Comparison of ENCODE assay signal across 8 cellular contexts in genomic region chr16:2532494-2533141, GRCh38. TPM values are rescaled to one million over a fixed set of nuclear protein-coding genes. Genes with fewer than 3 reads are reported as not detected.
DNase-seq lines count a peak whose midpoint lies in the region; ATAC-seq and TF ChIP-seq lines count a peak whose summit lies in the region.

No MANE protein-coding gene starts in this region.

- DNase-seq in activated CD4-positive, alpha-beta T cell treated with anti-CD3 and anti-CD28 coated beads for 36 hours: peak; percentile 84
- DNase-seq in activated CD4-positive, alpha-beta T cell treated with anti-CD3 and anti-CD28 coated beads for 1 hour: no peak
- DNase-seq in NCI-H345 (lab: John Stamatoyannopoulos, UW) (peak; percentile 79), activated T-cell treated with anti-CD3 and anti-CD28 coated beads for 48 hours (ENCODE audit: low read depth) (peak; percentile 60), erythroblast (lab: John Stamatoyannopoulos, UW) (peak; percentile 63 to 73), suprapubic skin (ENCODE audit: low spot score in 2 of 2) (peak; percentile 91 to 93)

- H3K4me3 ChIP-seq in muscle layer of duodenum (ENCODE audit: low read depth in 1 of 2, low read length in 2 of 2): peak overlapping the region; percentile 66 to 84
- peak overlapping the region; percentile 55 for H3K4me3 ChIP-seq in suprapubic skin

- H3K9me3 ChIP-seq in muscle layer of duodenum (ENCODE audit: control insufficient read depth in 1 of 2, low read length in 2 of 2) (no peaks in the 10 kb centered on the region), suprapubic skin (no peaks in the 10 kb centered on the region)

- CTCF ChIA-PET in activated CD4-positive, alpha-beta T cell treated with anti-CD3 and anti-CD28 coated beads for 36 hours (lab: Charles Lee): interaction anchor here (0.7 kb wide), 2 partner anchors 13 to 317 kb away, joined by 3 read pairs; no protein-coding TSS in a partner anchor

- TF ChIP-seq POLR2A in erythroblast (IDR thresholded peaks at IDR 0.05; ENCODE audit: low read length) (no peak), suprapubic skin (IDR thresholded peaks at IDR 0.05) (peak; percentile 12 to 30)

- peak overlapping the region; percentile 82 for H3K4me3 Mint-ChIP-seq in activated CD4-positive, alpha-beta T cell treated with anti-CD3 and anti-CD28 coated beads for 36 hours

- H3K27ac ChIP-seq in muscle layer of duodenum (ENCODE audit: low read length): peak overlapping the region; percentile 95
- peak overlapping the region; percentile 92 for H3K27ac ChIP-seq in suprapubic skin

- H3K36me3 ChIP-seq in muscle layer of duodenum (ENCODE audit: control insufficient read depth in 1 of 2, insufficient read depth in 2 of 2, low read length in 2 of 2) (peaks cover 6 to 28% of the 10 kb centered on the region in 2 donors), suprapubic skin (peaks cover 20% of the 10 kb centered on the region)

- peak; percentile 26 for ATAC-seq in activated CD4-positive, alpha-beta T cell treated with anti-CD3 and anti-CD28 coated beads for 36 hours
- no peak for ATAC-seq in HG02870 (IDR thresholded peaks at IDR 0.05; ENCODE audit: unreplicated experiment)

- H3K4me1 ChIP-seq in muscle layer of duodenum (ENCODE audit: control insufficient read depth in 1 of 2, insufficient read depth in 2 of 2, low read length in 2 of 2) (peaks cover 0 to 16% of the 10 kb centered on the region in 2 donors), suprapubic skin (peaks cover 28% of the 10 kb centered on the region)

- peaks cover 21% of the 10 kb centered on the region for H3K4me1 Mint-ChIP-seq in activated CD4-positive, alpha-beta T cell treated with anti-CD3 and anti-CD28 coated beads for 36 hours

- TF ChIP-seq EP300 in suprapubic skin (IDR thresholded peaks at IDR 0.05): no peak

- H3K27me3 ChIP-seq in muscle layer of duodenum (ENCODE audit: low read depth, low read length): no peaks in the 10 kb centered on the region
- H3K27me3 ChIP-seq in suprapubic skin: no peaks in the 10 kb centered on the region

- no peak for TF ChIP-seq CTCF in suprapubic skin (IDR thresholded peaks at IDR 0.05)

- peak overlapping the region; percentile 97 for H3K27ac Mint-ChIP-seq in activated CD4-positive, alpha-beta T cell treated with anti-CD3 and anti-CD28 coated beads for 36 hours

- no peaks in the 10 kb centered on the region for H3K27me3 Mint-ChIP-seq in activated CD4-positive, alpha-beta T cell treated with anti-CD3 and anti-CD28 coated beads for 36 hours

- 3% methylated on average over 31 of the region's 37 CpGs for WGBS in suprapubic skin

- intact Hi-C loops in activated CD4-positive, alpha-beta T cell treated with anti-CD3 and anti-CD28 coated beads for 36 hours (cut with DNase I, micrococcal nuclease): loop anchor here (1.0 to 5.0 kb wide), 5 partner anchors 12 to 825 kb away; partner anchors contain the start of genes AMDHD2 (in 1 of the 2), ATP6V0C (in 1 of the 2), HCFC1R1 (in 1 of the 2) and MAPK8IP3 (in 1 of the 2)

- POLR2A ChIA-PET in activated CD4-positive, alpha-beta T cell treated with anti-CD3 and anti-CD28 coated beads for 36 hours (lab: Charles Lee): interaction anchor here (0.6 to 2.0 kb wide), 2 partner anchors 12 to 13 kb away, joined by 4 to 8 read pairs; partner anchors contain the start of gene AMDHD2

- H3K36me3 Mint-ChIP-seq in activated CD4-positive, alpha-beta T cell treated with anti-CD3 and anti-CD28 coated beads for 36 hours (ENCODE audit: low read depth): peaks cover 2% of the 10 kb centered on the region

- H3K9me3 Mint-ChIP-seq in activated CD4-positive, alpha-beta T cell treated with anti-CD3 and anti-CD28 coated beads for 36 hours (ENCODE audit: low read depth): no peaks in the 10 kb centered on the region

RNA-seq across cellular contexts. Expression of gene CEMP1, which starts 1.4 kb away (rescaled TPM):
- total RNA-seq in activated CD4-positive, alpha-beta T cell treated with anti-CD3 and anti-CD28 coated beads for 36 hours: not detected
- 1 to 10 TPM in 2 of 4 donors, under 1 TPM in 1, not detected in 1; 0.34 to 3.9 (median 3.5) TPM for total RNA-seq in suprapubic skin

RNA-seq across cellular contexts. Expression of gene PDPK1, which starts 5.2 kb away (rescaled TPM):
- total RNA-seq in activated CD4-positive, alpha-beta T cell treated with anti-CD3 and anti-CD28 coated beads for 36 hours: 10 to 100 TPM; 30.4 to 34.5 TPM
- 10 to 100 TPM; 31.6 to 49.8 (median 47.8) TPM for total RNA-seq in suprapubic skin

RNA-seq across cellular contexts. Expression of gene AMDHD2, which starts 12.4 kb away (rescaled TPM):
- total RNA-seq in activated CD4-positive, alpha-beta T cell treated with anti-CD3 and anti-CD28 coated beads for 36 hours: 10 to 100 TPM; 20.9 to 31.6 TPM
- 10 to 100 TPM; 27.0 to 42.7 (median 38.0) TPM for total RNA-seq in suprapubic skin

RNA-seq across cellular contexts. Expression of gene ATP6V0C, which starts 18.9 kb away (rescaled TPM):
- 100 to 1,000 TPM in 1 of 2 experiments, 10 to 100 TPM in 1; 91.7 to 130 TPM for total RNA-seq in activated CD4-positive, alpha-beta T cell treated with anti-CD3 and anti-CD28 coated beads for 36 hours
- 100 to 1,000 TPM; 103 to 147 (median 120) TPM for total RNA-seq in suprapubic skin

RNA-seq across cellular contexts. Expression of gene TBC1D24, which starts 57.7 kb away (rescaled TPM):
- 10 to 100 TPM; 10.4 to 12.7 TPM for total RNA-seq in activated CD4-positive, alpha-beta T cell treated with anti-CD3 and anti-CD28 coated beads for 36 hours
- 10 to 100 TPM; 10.8 to 23.6 (median 16.5) TPM for total RNA-seq in suprapubic skin
